ENCODE assay signal across 1 cellular context in genomic region chr10:72058989-72059842, GRCh38.
TF ChIP-seq lines count a peak whose summit lies in the region.

No MANE protein-coding gene starts in this region.

TF ChIP-seq in HEK293, 187 proteins besides CTCF, POLR2A, EP300 and RAD21 (continued from another document and continues in another):
- TF ChIP-seq ZNF449 (tag by site-specific recombination; IDR thresholded peaks at IDR 0.05) (no peak), GFI1B (tag by site-specific recombination; IDR thresholded peaks at IDR 0.05) (no peak), ELK4 (IDR thresholded peaks at IDR 0.05; ENCODE audit: borderline replicate concordance, low read depth, low read length) (no peak), TSHZ1 (tag by site-specific recombination; IDR thresholded peaks at IDR 0.05; ENCODE audit: borderline replicate concordance) (peak; percentile 50; the same call in 1 of the 2 replicates), ZNF221 (tag by site-specific recombination; IDR thresholded peaks at IDR 0.05; ENCODE audit: borderline replicate concordance) (no peak), ZBTB17 (tag by site-specific recombination; IDR thresholded peaks at IDR 0.05) (no peak), ZNF645 (tag by site-specific recombination; IDR thresholded peaks at IDR 0.05) (no peak), KLF17 (tag by site-specific recombination; IDR thresholded peaks at IDR 0.05) (peak; percentile 64; the same call in 1 of the 2 replicates), ZNF394 (tag by site-specific recombination; IDR thresholded peaks at IDR 0.05; ENCODE audit: borderline replicate concordance) (no peak), SP7 (tag by site-specific recombination; IDR thresholded peaks at IDR 0.05) (peak; percentile 75), ZNF530 (tag by site-specific recombination; IDR thresholded peaks at IDR 0.05; ENCODE audit: low read depth) (no peak), ZNF311 (tag by site-specific recombination; IDR thresholded peaks at IDR 0.05; ENCODE audit: borderline replicate concordance) (no peak), ZNF37A (tag by site-specific recombination; IDR thresholded peaks at IDR 0.05) (no peak), ZNF596 (tag by site-specific recombination; IDR thresholded peaks at IDR 0.05) (no peak), ZBTB10 (tag by site-specific recombination; IDR thresholded peaks at IDR 0.05) (no peak), ZNF626 (tag by site-specific recombination; IDR thresholded peaks at IDR 0.05) (no peak), ZNF624 (tag by site-specific recombination; IDR thresholded peaks at IDR 0.05) (no peak), ZNF747 (tag by site-specific recombination; IDR thresholded peaks at IDR 0.05) (no peak), ZNF561 (tag by site-specific recombination; IDR thresholded peaks at IDR 0.05; ENCODE audit: borderline replicate concordance) (0 out of 2 replicates have a peak, but pooled peaks have one; percentile 31), ZNF335 (tag by site-specific recombination; conservative IDR thresholded peaks at IDR 0.05) (peak; percentile 68), ZNF701 (tag by site-specific recombination; IDR thresholded peaks at IDR 0.05) (no peak), ZFP3 (tag by site-specific recombination; IDR thresholded peaks at IDR 0.05; ENCODE audit: low read depth) (no peak), ZNF600 (tag by site-specific recombination; IDR thresholded peaks at IDR 0.05) (no peak), ZNF555 (tag by site-specific recombination; conservative IDR thresholded peaks at IDR 0.05) (no peak), EGR2 (tag by site-specific recombination; IDR thresholded peaks at IDR 0.05; ENCODE audit: low read depth) (peak; percentile 70), ZNF776 (tag by site-specific recombination; IDR thresholded peaks at IDR 0.05; ENCODE audit: borderline replicate concordance) (no peak), ZNF280D (tag by site-specific recombination; IDR thresholded peaks at IDR 0.05) (no peak), ZNF548 (tag by site-specific recombination; IDR thresholded peaks at IDR 0.05) (no peak), ZNF791 (tag by site-specific recombination; IDR thresholded peaks at IDR 0.05) (no peak), HOXD13 (CRISPR knock-in tag; IDR thresholded peaks at IDR 0.05; ENCODE audit: borderline replicate concordance) (no peak), SETDB1 (IDR thresholded peaks at IDR 0.05; ENCODE audit: insufficient read length, low read length) (no peak), RBAK (tag by site-specific recombination; IDR thresholded peaks at IDR 0.05) (no peak), KLF9 (tag by site-specific recombination; IDR thresholded peaks at IDR 0.05; ENCODE audit: low read depth) (no peak; the same call in 1 of the 2 replicates), ZNF585B (tag by site-specific recombination; IDR thresholded peaks at IDR 0.05) (no peak), SALL2 (tag by site-specific recombination; IDR thresholded peaks at IDR 0.05; ENCODE audit: borderline replicate concordance) (no peak), OVOL3 (tag by site-specific recombination; IDR thresholded peaks at IDR 0.05) (no peak), ZBTB21 (tag by site-specific recombination; IDR thresholded peaks at IDR 0.05) (no peak), ZNF248 (tag by site-specific recombination; IDR thresholded peaks at IDR 0.05) (no peak), ZNF830 (tag by site-specific recombination; IDR thresholded peaks at IDR 0.05; ENCODE audit: low read depth) (no peak), HIC1 (tag by site-specific recombination; IDR thresholded peaks at IDR 0.05) (no peak), OSR2 (tag by site-specific recombination; IDR thresholded peaks at IDR 0.05) (no peak), ZSCAN16 (tag by site-specific recombination; IDR thresholded peaks at IDR 0.05) (no peak), ZBTB6 (tag by site-specific recombination; IDR thresholded peaks at IDR 0.05) (no peak), ZNF416 (tag by site-specific recombination; IDR thresholded peaks at IDR 0.05) (no peak), ZSCAN5A (tag by site-specific recombination; IDR thresholded peaks at IDR 0.05) (no peak)
